11 cellular contexts compared by ENCODE assay signal in the genomic region with DNA sequence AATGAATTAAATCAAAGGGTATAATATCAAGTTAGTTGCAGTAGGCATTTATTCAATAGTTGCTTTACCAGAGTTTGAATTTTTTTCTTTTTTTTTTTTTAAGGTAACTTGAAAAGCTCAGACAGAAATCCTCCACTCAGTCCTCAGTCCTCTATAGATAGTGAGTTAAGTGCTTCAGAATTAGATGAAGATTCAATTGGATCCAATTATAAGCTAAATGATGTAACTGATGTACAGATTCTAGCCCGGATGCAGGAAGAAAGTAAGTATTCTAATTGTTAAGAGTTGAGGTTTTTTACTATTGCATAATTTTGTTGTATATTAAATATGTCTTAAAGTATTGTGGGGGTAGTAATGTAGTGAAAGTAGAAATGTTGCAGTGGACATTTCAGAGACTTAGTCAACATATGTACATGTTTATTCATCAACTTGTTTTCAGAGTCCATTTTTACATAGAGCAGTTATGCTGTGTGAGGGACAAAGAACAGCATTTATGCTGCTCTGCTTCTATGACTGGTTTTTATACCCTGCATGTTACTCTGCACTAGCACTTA.
"Had no signal": no experiment of that assay in that cellular context is flagged by ENCODE, and none has a peak within 500 bp of the region (broad histone marks: within the 10 kb centered on the region; RNA-seq: fewer than 3 reads in every experiment).

No MANE protein-coding gene starts in this region.

- H3K27ac Mint-ChIP-seq: activated naive CD4-positive, alpha-beta T cell treated with anti-CD3 and anti-CD28 coated beads, Interleukin-2, amount 50 U/mL, for 24 hours; progenitor cell of endocrine pancreas had no signal

- H3K27ac ChIP-seq: brain microvascular endothelial cell, foreskin keratinocyte, heart left ventricle had no signal

- H3K9me3 Mint-ChIP-seq: activated naive CD4-positive, alpha-beta T cell treated with anti-CD3 and anti-CD28 coated beads, Interleukin-2, amount 50 U/mL, for 24 hours had no signal

- ATAC-seq: heart left ventricle, right cardiac atrium had no signal

- H3K27me3 ChIP-seq: brain microvascular endothelial cell, esophagus squamous epithelium, foreskin keratinocyte, heart left ventricle had no signal

- H3K4me3 ChIP-seq: esophagus squamous epithelium, heart left ventricle had no signal

- H3K9me3 ChIP-seq: esophagus squamous epithelium, heart left ventricle had no signal

- H3K4me3 Mint-ChIP-seq: activated naive CD4-positive, alpha-beta T cell treated with anti-CD3 and anti-CD28 coated beads, Interleukin-2, amount 50 U/mL, for 24 hours had no signal

- DNase-seq: amygdala, brain microvascular endothelial cell, esophagus squamous epithelium, foreskin keratinocyte, heart left ventricle, midbrain, right cardiac atrium, small intestine, T-helper 2 cell had no signal

- H3K27me3 Mint-ChIP-seq: activated naive CD4-positive, alpha-beta T cell treated with anti-CD3 and anti-CD28 coated beads, Interleukin-2, amount 50 U/mL, for 24 hours; progenitor cell of endocrine pancreas had no signal
